Comparison of ENCODE assay signal across 10 cellular contexts in genomic region chr6:118712955-118713354, GRCh38.
DNase-seq lines count a peak whose midpoint lies in the region; ATAC-seq and TF ChIP-seq lines count a peak whose summit lies in the region.
"Had no signal": no experiment of that assay in that cellular context is flagged by ENCODE, and none has a peak within 500 bp of the region (broad histone marks: within the 10 kb centered on the region; RNA-seq: fewer than 3 reads in every experiment).

No MANE protein-coding gene starts in this region.

- H3K4me3 ChIP-seq in H7 (ENCODE audit: insufficient read depth, low read depth, low read length) = no peak overlapping the region

- no peaks in the 10 kb centered on the region for H3K36me3 ChIP-seq in H7 (replicated peaks; ENCODE audit: control insufficient read depth, insufficient read depth, low read length)

- no peak for ATAC-seq in natural killer cell treated with Interleukin-12 subunit alpha and Interleukin-12 subunit beta and Interleukin-15 and Interleukin-18, amount 100 ng/mL, for 72 hours
- no peak for ATAC-seq in natural killer cell
- ATAC-seq in GM21528 (IDR thresholded peaks at IDR 0.05; ENCODE audit: low FRiP score, unreplicated experiment) = no peak

- intact Hi-C loops in natural killer cell (cut with micrococcal nuclease) (loop anchor here (5.0 kb wide), 1 partner anchor 599 kb away; no protein-coding TSS in a partner anchor), posterior vena cava (cut with DNase I) (no loop called here)

- no peaks in the 10 kb centered on the region for H3K36me3 Mint-ChIP-seq in natural killer cell treated with Interleukin-12 subunit alpha and Interleukin-12 subunit beta and Interleukin-15 and Interleukin-18, amount 100 ng/mL, for 72 hours
- no peaks in the 10 kb centered on the region for H3K36me3 Mint-ChIP-seq in natural killer cell
- no peaks in the 10 kb centered on the region for H3K36me3 Mint-ChIP-seq in activated naive CD8-positive, alpha-beta T cell

- peaks cover 3% of the 10 kb centered on the region for H3K9me3 Mint-ChIP-seq in natural killer cell treated with Interleukin-12 subunit alpha and Interleukin-12 subunit beta and Interleukin-15 and Interleukin-18, amount 100 ng/mL, for 72 hours
- no peaks in the 10 kb centered on the region for H3K9me3 Mint-ChIP-seq in natural killer cell
- H3K9me3 Mint-ChIP-seq in activated naive CD8-positive, alpha-beta T cell (ENCODE audit: low read depth) = no peaks in the 10 kb centered on the region

- no peaks in the 10 kb centered on the region for H3K27me3 Mint-ChIP-seq in natural killer cell treated with Interleukin-12 subunit alpha and Interleukin-12 subunit beta and Interleukin-15 and Interleukin-18, amount 100 ng/mL, for 72 hours
- H3K27me3 Mint-ChIP-seq in natural killer cell (ENCODE audit: low read depth in 2 of 2) = no peaks in the 10 kb centered on the region
- no peaks in the 10 kb centered on the region for H3K27me3 Mint-ChIP-seq in activated naive CD8-positive, alpha-beta T cell

- peaks cover 38% of the 10 kb centered on the region in 2 donors for H3K4me1 Mint-ChIP-seq in natural killer cell treated with Interleukin-12 subunit alpha and Interleukin-12 subunit beta and Interleukin-15 and Interleukin-18, amount 100 ng/mL, for 72 hours (ENCODE audit: low read depth in 2 of 2)
- H3K4me1 Mint-ChIP-seq in natural killer cell = peaks cover 47 to 48% of the 10 kb centered on the region in 2 donors
- peaks cover 61% of the 10 kb centered on the region for H3K4me1 Mint-ChIP-seq in activated naive CD8-positive, alpha-beta T cell (ENCODE audit: low read depth)

- H3K27ac Mint-ChIP-seq in natural killer cell treated with Interleukin-12 subunit alpha and Interleukin-12 subunit beta and Interleukin-15 and Interleukin-18, amount 100 ng/mL, for 72 hours = peak overlapping the region; percentile 5 to 27
- no peak overlapping the region for H3K27ac Mint-ChIP-seq in natural killer cell
- peak overlapping the region; percentile 55 for H3K27ac Mint-ChIP-seq in activated naive CD8-positive, alpha-beta T cell

- H3K27me3 ChIP-seq in H7 (ENCODE audit: control insufficient read depth, insufficient read depth, low read length) = no peaks in the 10 kb centered on the region

- H3K4me3 Mint-ChIP-seq in natural killer cell treated with Interleukin-12 subunit alpha and Interleukin-12 subunit beta and Interleukin-15 and Interleukin-18, amount 100 ng/mL, for 72 hours = no peak overlapping the region
- no peak overlapping the region for H3K4me3 Mint-ChIP-seq in natural killer cell
- H3K4me3 Mint-ChIP-seq in activated naive CD8-positive, alpha-beta T cell = peak overlapping the region; percentile 17

- DNase-seq in natural killer cell treated with Interleukin-12 subunit alpha and Interleukin-12 subunit beta and Interleukin-15 and Interleukin-18, amount 100 ng/mL, for 72 hours (ENCODE audit: low spot score) = no peak
- DNase-seq in natural killer cell (no peak), glomerular visceral epithelial cell (ENCODE audit: extremely low spot score) (peak; percentile 33), H7 (no peak), NCI-H1694 treated with DMSO at 0.1 percent for 48 hours (lab: John Stamatoyannopoulos, UW) (no peak), posterior vena cava (ENCODE audit: low spot score) (no peak)
- DNase-seq: activated T-cell treated with anti-CD3 and anti-CD28 coated beads, Interleukin-2, amount 50 U/mL, for 1 hour; stimulated activated CD4-positive, alpha-beta T cell treated with anti-CD3 and anti-CD28 coated beads, Interleukin-2, amount 100 ng/mL, for 48 hours had no signal

- no peak for TF ChIP-seq CTCF in natural killer cell (IDR thresholded peaks at IDR 0.05)

Comparison
In these comparisons a context has a peak if more than half of its experiments do, and no peak if none do; other contexts are left out.
1. H3K27ac Mint-ChIP-seq: peak in natural killer cell treated with Interleukin-12 subunit alpha and Interleukin-12 subunit beta and Interleukin-15 and Interleukin-18, amount 100 ng/mL, for 72 hours (2 of 2) and activated naive CD8-positive, alpha-beta T cell (single experiment); none in natural killer cell (0 of 2).